8 cellular contexts compared by ENCODE assay signal in genomic region chr5:139197710-139198669, GRCh38. TPM values are rescaled to one million over a fixed set of nuclear protein-coding genes. Genes with fewer than 3 reads are reported as not detected.
A peak's percentile ranks its signal among the peaks of the same experiment; 100 is the strongest.
DNase-seq lines count a peak whose midpoint lies in the region; ATAC-seq and TF ChIP-seq lines count a peak whose summit lies in the region.

SIL1 (minus strand) TSS chr5:139198368; CDS start chr5:139127843, 70,525 bp downstream.

- TF ChIP-seq CTCF in AG09309 (IDR thresholded peaks at IDR 0.05; ENCODE audit: control insufficient read depth, insufficient read depth, low read depth, low read length, missing control alignments): no peak

- H3K27ac Mint-ChIP-seq in immature natural killer cell: peak within 1 kb of the TSS; percentile 88 to 97 (median 93)

- peaks cover 2 to 7% (median 2%) of the 10 kb centered on the region in 3 donors for H3K27me3 Mint-ChIP-seq in immature natural killer cell (ENCODE audit: low read depth in 3 of 3)

- peak; percentile 99 for ATAC-seq in GM19025 (IDR thresholded peaks at IDR 0.05; ENCODE audit: low read depth, unreplicated experiment)
- ATAC-seq in HG03280 (IDR thresholded peaks at IDR 0.05; ENCODE audit: unreplicated experiment): peak; percentile 99

- H3K27ac ChIP-seq in caudate nucleus (ENCODE audit: low read depth, low read length): peak within 1 kb of the TSS; percentile 89

- peaks cover 22 to 30% of the 10 kb centered on the region in 2 donors for H3K4me1 Mint-ChIP-seq in immature natural killer cell

- DNase-seq in AG09309 (ENCODE audit: low read depth) (peak; percentile 68), NCI-H345 treated with DMSO at 0.1 percent for 48 hours (lab: John Stamatoyannopoulos, UW; ENCODE audit: unreplicated experiment) (peak; percentile 85), caudate nucleus (lab: John Stamatoyannopoulos, UW) (peak; percentile 34 to 98 (median 94)), immature natural killer cell (peak; percentile 93 to 95 (median 93)), smooth muscle cell of the brain vasculature (ENCODE audit: low read depth, low spot score) (peak; percentile 85)
- DNase-seq in activated CD4-positive, CD25-positive, alpha-beta regulatory T cell (lab: John Stamatoyannopoulos, UW): peak; percentile 95 to 96 (median 96)

- no peaks in the 10 kb centered on the region for H3K9me3 Mint-ChIP-seq in immature natural killer cell

- H3K4me3 ChIP-seq in AG09309 (ENCODE audit: control insufficient read depth, low read depth, low read length): peak within 1 kb of the TSS; percentile 59

- H3K36me3 Mint-ChIP-seq in immature natural killer cell: no peaks in the 10 kb centered on the region

- peak within 1 kb of the TSS; percentile 87 to 99 (median 90) for H3K4me3 Mint-ChIP-seq in immature natural killer cell

RNA-seq across cellular contexts. Expression of gene SIL1, which starts in this region (rescaled TPM):
- polyA plus RNA-seq in immature natural killer cell: 10 to 100 TPM; 22.0 to 22.7 (median 22.1) TPM

Comparison
In these comparisons a context has a peak if more than half of its experiments do, and no peak if none do; other contexts are left out.
1. Peak in every context shown above with its lines: DNase-seq, ATAC-seq, H3K4me3 ChIP-seq and H3K27ac ChIP-seq.